ENCODE assay signal across 8 cellular contexts in the genomic region with DNA sequence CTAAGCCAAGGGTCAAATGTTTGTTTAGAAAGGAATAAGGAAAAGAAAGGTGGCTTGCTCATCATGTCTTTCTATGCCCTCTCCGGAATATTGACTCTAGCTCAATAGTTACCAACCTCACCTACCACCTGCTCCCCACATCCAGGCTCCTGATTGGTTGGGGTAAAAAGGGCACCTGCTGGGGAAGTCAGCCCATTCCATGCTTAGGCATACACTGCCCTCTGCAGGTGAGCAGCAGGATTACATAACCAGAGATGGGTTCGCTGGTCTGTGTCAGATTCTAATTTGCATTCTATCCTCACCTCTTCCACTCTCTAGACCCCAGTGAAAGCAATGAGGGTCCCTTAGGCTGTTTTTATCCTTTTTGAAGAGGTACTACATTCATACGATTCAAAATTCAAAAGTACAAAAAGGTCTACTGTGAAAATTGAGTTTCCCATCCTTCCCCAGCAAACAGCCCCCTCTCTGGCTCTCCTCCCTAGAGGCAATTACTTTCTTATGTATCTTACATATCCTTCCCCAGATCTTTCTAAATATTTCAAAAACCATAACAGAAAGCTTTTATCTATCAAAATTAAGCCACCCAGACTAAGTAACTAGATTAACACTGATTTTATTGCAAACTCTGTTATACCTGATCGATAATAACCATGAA.
DNase-seq lines count a peak whose midpoint lies in the region; ATAC-seq and TF ChIP-seq lines count a peak whose summit lies in the region.

No MANE protein-coding gene starts in this region.

- ATAC-seq in HG02759 (IDR thresholded peaks at IDR 0.05; ENCODE audit: unreplicated experiment): no peak
- ATAC-seq in GM19395 (IDR thresholded peaks at IDR 0.05; ENCODE audit: unreplicated experiment): no peak

- TF ChIP-seq CTCF in GM12875 (IDR thresholded peaks at IDR 0.05; ENCODE audit: borderline replicate concordance, insufficient read depth, low read depth, low read length): peak; percentile 87

- H3K4me3 ChIP-seq in GM12875 (ENCODE audit: low read depth, low read length): no peak overlapping the region

- DNase-seq in NCI-H1417 (lab: John Stamatoyannopoulos, UW) (peak; percentile 68 to 92 (median 68)), T-helper 2 cell (peak in 4 of 5 experiments; percentile 6 to 55 (median 22)), astrocyte of the hippocampus (ENCODE audit: low read depth, low spot score) (peak; percentile 68), hypothalamus (lab: John Stamatoyannopoulos, UW) (peak in 29 of 51 donors; percentile 1 to 59 (median 23))
- peak; percentile 31 to 55 (median 41) for DNase-seq in stimulated activated CD4-positive, alpha-beta T cell treated with anti-CD3 and anti-CD28 coated beads, Interleukin-12 subunit alpha, Interleukin-12 subunit beta, amount 100 ng/mL, for 48 hours (ENCODE audit: low read depth in 2 of 3, low spot score in 1 of 3)
